In genomic region chr15:95829062-95829461, GRCh38 we compare ENCODE assay signal across 14 cellular contexts.
DNase-seq lines count a peak whose midpoint lies in the region; ATAC-seq, FAIRE-seq and TF ChIP-seq lines count a peak whose summit lies in the region.
"Had no signal": no experiment of that assay in that cellular context is flagged by ENCODE, and none has a peak within 500 bp of the region (broad histone marks: within the 10 kb centered on the region; RNA-seq: fewer than 3 reads in every experiment).

No MANE protein-coding gene starts in this region.

- ATAC-seq in HepG2 (no peak), right lobe of liver (no peak)

- no peaks in the 10 kb centered on the region for H3K23me2 ChIP-seq in H1 (ENCODE audit: low read depth, low read length)

- H2BK5ac ChIP-seq in H1 (ENCODE audit: low read depth, low read length): no peak overlapping the region

- TF ChIP-seq CTCF in HepG2 (CRISPR knock-in tag; IDR thresholded peaks at IDR 0.05): 0 out of 2 replicates have a peak, but pooled peaks have one; percentile 31
- TF ChIP-seq CTCF in right lobe of liver (IDR thresholded peaks at IDR 0.05): no peak
- no peak for TF ChIP-seq CTCF in H1 (IDR thresholded peaks at IDR 0.05; ENCODE audit: control extremely low read depth in 1 of 3, insufficient read depth in 1 of 3, low read depth in 1 of 3, low read length in 3 of 3)
- TF ChIP-seq CTCF in vagina (IDR thresholded peaks at IDR 0.05): no peak

- no peaks in the 10 kb centered on the region for H3K9me3 ChIP-seq in HepG2 (ENCODE audit: low read length)
- H3K9me3 ChIP-seq in right lobe of liver: no peaks in the 10 kb centered on the region
- H3K9me3 ChIP-seq in H1 (ENCODE audit: insufficient read depth in 2 of 2, low read depth in 1 of 2, low read length in 1 of 2): no peaks in the 10 kb centered on the region; a peak in 1 of 4 replicates
- no peaks in the 10 kb centered on the region for H3K9me3 ChIP-seq in vagina
- H3K9me3 ChIP-seq: BLaER1 treated with 17β-estradiol and CSF1 and Interleukin-3, amounts not matched to agents 10 nM and 100 nM had no signal

- no peak overlapping the region for H2BK20ac ChIP-seq in H1 (ENCODE audit: low read length)

- no peak overlapping the region for H3K4me2 ChIP-seq in HepG2 (ENCODE audit: low read depth, low read length)
- H3K4me2 ChIP-seq in H1 (ENCODE audit: insufficient read depth in 1 of 2, low read depth in 2 of 2, low read length in 2 of 2): no peak overlapping the region
- H3K4me2 ChIP-seq: BLaER1 treated with 17β-estradiol and CSF1 and Interleukin-3, amounts not matched to agents 10 nM and 100 nM had no signal

- no peak for TF ChIP-seq RAD21 in HepG2 (CRISPR knock-in tag; IDR thresholded peaks at IDR 0.05)
- peak; percentile 20 to 27; a peak in 2 of 4 replicates for TF ChIP-seq RAD21 in H1 (IDR thresholded peaks at IDR 0.05 in 1 of 2, conservative IDR thresholded peaks at IDR 0.05 in 1 of 2; ENCODE audit: low read depth in 2 of 2, low read length in 2 of 2)

- H3K27me3 ChIP-seq in HepG2 (ENCODE audit: control insufficient read depth in 1 of 2, insufficient read depth in 2 of 2, low read length in 2 of 2): no peaks in the 10 kb centered on the region; a peak in 1 of 5 replicates
- no peaks in the 10 kb centered on the region for H3K27me3 ChIP-seq in right lobe of liver
- H3K27me3 ChIP-seq in H1 (replicated peaks in 1 of 4; ENCODE audit: control insufficient read depth in 3 of 4, extremely low read depth in 1 of 4, insufficient read depth in 3 of 4, low read length in 3 of 4): no peaks in the 10 kb centered on the region
- no peaks in the 10 kb centered on the region for H3K27me3 ChIP-seq in vagina
- H3K27me3 ChIP-seq: BLaER1 treated with 17β-estradiol and CSF1 and Interleukin-3, amounts not matched to agents 10 nM and 100 nM had no signal

- FAIRE-seq in HepG2 (lab: Jason Lieb, UNC) (no peak), H1 (lab: Jason Lieb, UNC) (no peak)
- FAIRE-seq: A204.1 had no signal

- no peaks in the 10 kb centered on the region for H3K79me2 ChIP-seq in HepG2 (ENCODE audit: insufficient read depth, low read length)
- H3K79me2 ChIP-seq in H1 (ENCODE audit: control insufficient read depth in 1 of 2, insufficient read depth in 2 of 2, low read length in 2 of 2): no peaks in the 10 kb centered on the region

- TF ChIP-seq POLR2A in HepG2 (IDR thresholded peaks at IDR 0.05; ENCODE audit: insufficient read depth in 1 of 2, low read depth in 2 of 2, low read length in 2 of 2) (no peak), right lobe of liver (IDR thresholded peaks at IDR 0.05) (no peak), H1 (IDR thresholded peaks at IDR 0.05; ENCODE audit: control extremely low read depth in 1 of 2, low read depth in 2 of 2, low read length in 2 of 2) (no peak), vagina (IDR thresholded peaks at IDR 0.05) (no peak)

- no peak overlapping the region for H3K27ac ChIP-seq in HepG2 (ENCODE audit: extremely low read length, insufficient read depth, low read length)
- H3K27ac ChIP-seq in right lobe of liver: no peak overlapping the region
- no peak overlapping the region for H3K27ac ChIP-seq in H1 (ENCODE audit: low read depth, low read length)
- no peak overlapping the region for H3K27ac ChIP-seq in vagina
- H3K27ac ChIP-seq: BLaER1 treated with 17β-estradiol and CSF1 and Interleukin-3, amounts not matched to agents 10 nM and 100 nM had no signal

- H4K8ac ChIP-seq in H1 (ENCODE audit: extremely low read depth, insufficient read depth, low read length): no peak overlapping the region

- H3K36me3 ChIP-seq in HepG2 (replicated peaks in 1 of 2; ENCODE audit: control insufficient read depth in 1 of 2, insufficient read depth in 2 of 2, low read length in 2 of 2) (no peaks in the 10 kb centered on the region), right lobe of liver (no peaks in the 10 kb centered on the region), H1 (ENCODE audit: control insufficient read depth in 2 of 4, insufficient read depth in 4 of 4, low read length in 3 of 4) (no peaks in the 10 kb centered on the region), vagina (no peaks in the 10 kb centered on the region)
- H3K36me3 ChIP-seq: BLaER1 treated with 17β-estradiol and CSF1 and Interleukin-3, amounts not matched to agents 10 nM and 100 nM had no signal

- H3K4me1 ChIP-seq in HepG2 (ENCODE audit: insufficient read depth, low read length) (no peaks in the 10 kb centered on the region), right lobe of liver (no peaks in the 10 kb centered on the region), H1 (replicated peaks in 1 of 4; ENCODE audit: control insufficient read depth in 3 of 4, insufficient read depth in 4 of 4, low read length in 3 of 4) (0 out of 7 replicates have a peak, but pooled peaks cover 0 to 3% (median 0%) of the 10 kb centered on the region in 4 experiments), vagina (no peaks in the 10 kb centered on the region)
- H3K4me1 ChIP-seq: BLaER1 treated with 17β-estradiol and CSF1 and Interleukin-3, amounts not matched to agents 10 nM and 100 nM had no signal

- 32% methylated on average over 5 of the region's 5 CpGs for WGBS in HepG2 (ENCODE audit: low lambda C conversion rate)
- 61% methylated on average over 5 of the region's 5 CpGs for WGBS in right lobe of liver (ENCODE audit: insufficient coverage, low coverage, low lambda C conversion rate, missing lambda C conversion rate)
- WGBS in H1 (ENCODE audit: extremely low coverage in 1 of 2, insufficient coverage in 1 of 2, insufficient read length in 1 of 2, insufficient replicate concordance in 2 of 2, low coverage in 1 of 2, low lambda C conversion rate in 2 of 2, missing lambda C conversion rate in 1 of 2), 2 experiments: 94% methylated on average over 5 of the region's 5 CpGs; no CpG with 5 or more reads in 1 of the 2 experiments

- intact Hi-C loops in HepG2 (cut with micrococcal nuclease; ENCODE audit: unreplicated experiment): no loop called here
- intact Hi-C loops in right lobe of liver (cut with DNase I): loop anchor here in 1 of 2 donors (10.0 kb wide), 1 partner anchor 464 kb away; no protein-coding TSS in a partner anchor
- intact Hi-C loops in vagina (cut with DNase I): no loop called here

- no peak overlapping the region for H2BK15ac ChIP-seq in H1 (ENCODE audit: low read length)

- no peak overlapping the region for H3K23ac ChIP-seq in H1 (ENCODE audit: insufficient read length)

- no peak overlapping the region for H2BK12ac ChIP-seq in H1 (ENCODE audit: low read depth, low read length)

- H3K9ac ChIP-seq in HepG2 (ENCODE audit: insufficient read depth, low read depth, low read length) (no peak overlapping the region), H1 (replicated peaks in 1 of 4; ENCODE audit: extremely low read depth in 1 of 4, low read depth in 3 of 4, low read length in 3 of 4) (no peak overlapping the region)
- H3K9ac ChIP-seq: BLaER1 treated with 17β-estradiol and CSF1 and Interleukin-3, amounts not matched to agents 10 nM and 100 nM had no signal

- H3K14ac ChIP-seq in H1 (ENCODE audit: insufficient read length): no peak overlapping the region

- no TSS peak for BruUV-seq in HepG2 (replicated peaks; lab: Mats Ljungman, UMichigan)

- H2AFZ ChIP-seq in HepG2 (ENCODE audit: low read length) (no peak overlapping the region), H1 (ENCODE audit: low read length) (no peak overlapping the region)

- H3K79me1 ChIP-seq in H1 (ENCODE audit: low read depth, low read length): no peaks in the 10 kb centered on the region

- H4K5ac ChIP-seq in H1 (ENCODE audit: insufficient read length, low read depth, low read length): no peak overlapping the region

- no peak overlapping the region for H3K56ac ChIP-seq in H1 (replicated peaks; ENCODE audit: insufficient read length, low read depth, low read length)

- H3K4ac ChIP-seq in H1 (replicated peaks; ENCODE audit: insufficient read length, low read depth, low read length): no peak overlapping the region

- DNase-seq in HepG2 (ENCODE audit: low spot score) (no peak), right lobe of liver (no peak), NCI-H526 (lab: John Stamatoyannopoulos, UW) (peak; percentile 34 to 54), H1 (ENCODE audit: low read depth in 1 of 2, low spot score in 2 of 2) (no peak), kidney glomerular epithelial cell (lab: John Stamatoyannopoulos, UW) (no peak), vagina (ENCODE audit: extremely low spot score in 2 of 2) (no peak), DMS114 treated with DMSO at 0.1 percent for 48 hours (lab: John Stamatoyannopoulos, UW; ENCODE audit: unreplicated experiment) (no peak)
- DNase-seq: CD8-positive, alpha-beta memory T cell; GF-D8; KG1; NCI-H1092 treated with DMSO at 0.1 percent for 48 hours; SW 1271 had no signal

- H2BK120ac ChIP-seq in H1 (replicated peaks; ENCODE audit: low read depth, low read length): no peak overlapping the region

- H4K20me1 ChIP-seq in HepG2 (ENCODE audit: insufficient read depth, low read length) (no peaks in the 10 kb centered on the region), H1 (replicated peaks in 1 of 2; ENCODE audit: control insufficient read depth in 1 of 2, insufficient read depth in 2 of 2, low read length in 2 of 2) (no peaks in the 10 kb centered on the region)
- H4K20me1 ChIP-seq: BLaER1 treated with 17β-estradiol and CSF1 and Interleukin-3, amounts not matched to agents 10 nM and 100 nM had no signal

- no peak overlapping the region for H2AK5ac ChIP-seq in H1 (ENCODE audit: low read depth, low read length)

- H4K91ac ChIP-seq in H1 (replicated peaks; ENCODE audit: insufficient read length, low read length): no peak overlapping the region

- TF ChIP-seq EP300 in HepG2 (IDR thresholded peaks at IDR 0.05; ENCODE audit: low read depth in 2 of 2, low read length in 2 of 2) (no peak), HepG2 (CRISPR knock-in tag; IDR thresholded peaks at IDR 0.05; ENCODE audit: borderline replicate concordance) (no peak), H1 (IDR thresholded peaks at IDR 0.05; ENCODE audit: borderline replicate concordance in 1 of 2, low read depth in 2 of 2, low read length in 2 of 2) (no peak)

- CTCF ChIA-PET in HepG2 (lab: Yijun Ruan, JAX; ENCODE audit: low intra/inter-chr PET ratio, low total read pairs) (no interaction called here), H1 (lab: Charles Lee; ENCODE audit: partially characterized antibody) (interaction anchor here (0.7 to 1.3 kb wide), 4 partner anchors 16 to 1155 kb away, joined by 3 to 4 read pairs (median 3); no protein-coding TSS in a partner anchor)

- no peak overlapping the region for H3K18ac ChIP-seq in H1 (ENCODE audit: extremely low read depth, low read length)

- POLR2A ChIA-PET in HepG2 (lab: Yijun Ruan, JAX) (no interaction called here), H1 (lab: Charles Lee; ENCODE audit: partially characterized antibody) (no interaction called here)

- H3K4me3 ChIP-seq in HepG2 (replicated peaks in 1 of 3; ENCODE audit: insufficient read depth in 1 of 3, low read depth in 2 of 3, low read length in 3 of 3) (no peak overlapping the region), right lobe of liver (no peak overlapping the region), H1 (ENCODE audit: extremely low read depth in 1 of 4, insufficient read depth in 2 of 4, low read depth in 3 of 4, low read length in 4 of 4) (no peak overlapping the region), vagina (no peak overlapping the region)
- H3K4me3 ChIP-seq: BLaER1 treated with 17β-estradiol and CSF1 and Interleukin-3, amounts not matched to agents 10 nM and 100 nM had no signal

- in situ Hi-C loops in HepG2 (cut with HindIII; ENCODE audit: extremely low pct_ligation_motif_present, low pct_unique_long_range_greater_than_20kb): no loop called here

TF ChIP-seq in H1, 55 proteins besides CTCF, POLR2A, EP300 and RAD21 (continues in another document):
- no peak for TF ChIP-seq CHD1 (IDR thresholded peaks at IDR 0.05; ENCODE audit: low read depth, low read length)

Comparison
In these comparisons a context has a peak if more than half of its experiments do, and no peak if none do; other contexts are left out.
1. DNase-seq: peak in NCI-H526 (2 of 2); none in HepG2 (single experiment), right lobe of liver (0 of 3), H1 (0 of 2), kidney glomerular epithelial cell (single experiment), vagina (0 of 2) and DMS114 treated with DMSO at 0.1 percent for 48 hours (single experiment).
2. Of the 41 proteins assayed by ChIP-seq in both HepG2 and H1: peak only in HepG2: CTCF; only in H1: RAD21; in both: none; in neither: 39.